10 cellular contexts compared by ENCODE assay signal in the genomic region with DNA sequence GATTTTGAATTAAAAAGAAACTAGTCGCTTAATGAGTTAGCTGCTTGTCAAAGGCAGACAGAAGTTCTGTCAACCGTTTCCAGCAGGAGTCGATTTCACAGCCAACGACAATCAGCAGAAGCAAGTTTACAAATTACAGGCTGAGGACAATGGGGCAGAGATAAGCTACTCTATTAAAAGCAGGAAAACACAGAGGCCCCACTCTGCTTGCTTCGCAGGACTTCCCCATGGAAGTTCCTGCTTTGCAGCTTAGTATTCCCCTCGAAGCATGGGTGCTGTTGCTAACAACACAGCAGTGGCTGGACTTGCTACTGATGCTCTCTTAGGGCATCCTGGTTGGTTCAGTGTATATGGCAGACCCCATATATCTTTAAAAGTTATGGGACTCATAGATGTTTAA. TPM values are rescaled to one million over a fixed set of nuclear protein-coding genes. Genes with fewer than 3 reads are reported as not detected.
A peak's percentile ranks its signal among the peaks of the same experiment; 100 is the strongest.
DNase-seq lines count a peak whose midpoint lies in the region; ATAC-seq and TF ChIP-seq lines count a peak whose summit lies in the region.
"Had no signal": no experiment of that assay in that cellular context is flagged by ENCODE, and none has a peak within 500 bp of the region (broad histone marks: within the 10 kb centered on the region; RNA-seq: fewer than 3 reads in every experiment).

No MANE protein-coding gene starts in this region.

- peak overlapping the region; percentile 17 for H3K27ac Mint-ChIP-seq in endodermal cell

- no peak overlapping the region for H3K27ac ChIP-seq in endodermal cell (ENCODE audit: low read depth, low read length)
- peak overlapping the region in 2 of 4 donors; percentile 17 to 23 for H3K27ac ChIP-seq in gastrocnemius medialis
- H3K27ac ChIP-seq: SJCRH30 had no signal

- H3K27me3 Mint-ChIP-seq in endodermal cell (ENCODE audit: insufficient read depth): no peaks in the 10 kb centered on the region

- TF ChIP-seq CTCF in endodermal cell (conservative IDR thresholded peaks at IDR 0.05): no peak
- TF ChIP-seq CTCF in gastrocnemius medialis (IDR thresholded peaks at IDR 0.05 in 4 of 5, conservative IDR thresholded peaks at IDR 0.05 in 1 of 5): no peak

- intact Hi-C loops in gastrocnemius medialis (cut with DNase I; ENCODE audit: low total_unique reads): no loop called here

- no peaks in the 10 kb centered on the region for H3K36me3 Mint-ChIP-seq in endodermal cell (ENCODE audit: low read depth)

- no peak overlapping the region for H3K4me3 Mint-ChIP-seq in endodermal cell

- H3K27me3 ChIP-seq in endodermal cell (ENCODE audit: control insufficient read depth, insufficient read depth, low read length, poor library complexity, severe bottlenecking) (no peaks in the 10 kb centered on the region), gastrocnemius medialis (no peaks in the 10 kb centered on the region)
- H3K27me3 ChIP-seq: SJCRH30 had no signal

- no peaks in the 10 kb centered on the region for H3K9me3 Mint-ChIP-seq in endodermal cell

- H3K9ac ChIP-seq in endodermal cell (ENCODE audit: extremely low read depth, low read length, poor library complexity, severe bottlenecking): no peak overlapping the region

- peaks cover 49% of the 10 kb centered on the region for H3K4me1 Mint-ChIP-seq in endodermal cell

- H3K4me1 ChIP-seq in endodermal cell (ENCODE audit: control insufficient read depth, insufficient read depth, low read length): peaks cover 25% of the 10 kb centered on the region
- H3K4me1 ChIP-seq in gastrocnemius medialis: peaks cover 6 to 10% of the 10 kb centered on the region in 2 donors

- H3K4me3 ChIP-seq in endodermal cell (ENCODE audit: low read length): peak overlapping the region; percentile 39
- no peak overlapping the region for H3K4me3 ChIP-seq in gastrocnemius medialis
- H3K4me3 ChIP-seq: SJCRH30 had no signal

- TF ChIP-seq POLR2A in gastrocnemius medialis (IDR thresholded peaks at IDR 0.05): no peak

- ATAC-seq in HG03135 (IDR thresholded peaks at IDR 0.05; ENCODE audit: unreplicated experiment): peak; percentile 47
- ATAC-seq in gastrocnemius medialis: peak; percentile 36 to 68
- ATAC-seq in GM18861 (IDR thresholded peaks at IDR 0.05; ENCODE audit: unreplicated experiment): no peak
- no peak for ATAC-seq in GM21390 (IDR thresholded peaks at IDR 0.05; ENCODE audit: unreplicated experiment)
- ATAC-seq in GM21360 (IDR thresholded peaks at IDR 0.05; ENCODE audit: unreplicated experiment): no peak

- WGBS in endodermal cell (ENCODE audit: insufficient coverage in 1 of 2, insufficient read length in 1 of 2), 2 experiments: 47 to 52% methylated on average over 6 of the region's 6 CpGs

- H3K36me3 ChIP-seq in endodermal cell (ENCODE audit: control insufficient read depth, insufficient read depth, low read length) (no peaks in the 10 kb centered on the region), gastrocnemius medialis (no peaks in the 10 kb centered on the region)
- H3K36me3 ChIP-seq: SJCRH30 had no signal

- H3K9me3 ChIP-seq in endodermal cell (ENCODE audit: control insufficient read depth, low read length) (no peaks in the 10 kb centered on the region), gastrocnemius medialis (no peaks in the 10 kb centered on the region)
- H3K9me3 ChIP-seq: SJCRH30 had no signal

- in situ Hi-C loops in gastrocnemius medialis (cut with MboI; ENCODE audit: low sequenced_read_pairs in 4 of 4): no loop called here

- DNase-seq in NCI-H748 (lab: John Stamatoyannopoulos, UW; ENCODE audit: unreplicated experiment): peak; percentile 11
- DNase-seq in NCI-H748 treated with DMSO at 0.1 percent for 48 hours (lab: John Stamatoyannopoulos, UW): no peak
- DNase-seq in endodermal cell: no peak
- no peak for DNase-seq in gastrocnemius medialis
- DNase-seq: 8988T, SJCRH30 had no signal

RNA-seq across cellular contexts. Expression of a gene that starts 50.8 kb away (rescaled TPM):
- 10 to 100 TPM; 59.0 to 71.2 TPM for total RNA-seq in endodermal cell
- 36.4 TPM for polyA plus RNA-seq in endodermal cell (2013, experiment 1 of 2)
- polyA plus RNA-seq in endodermal cell (2013, experiment 2 of 2): 43.6 TPM
- 10 to 100 TPM; 23.3 to 84.7 (median 49.8) TPM for total RNA-seq in gastrocnemius medialis

Comparison
In these comparisons a context has a peak if more than half of its experiments do, and no peak if none do; other contexts are left out.
1. ATAC-seq: peak in HG03135 (single experiment) and gastrocnemius medialis (2 of 2); none in GM18861 (single experiment), GM21390 (single experiment) and GM21360 (single experiment).